8 cellular contexts compared by ENCODE assay signal in genomic region chr12:39442895-39443703, GRCh38. TPM values are rescaled to one million over a fixed set of nuclear protein-coding genes. Genes with fewer than 3 reads are reported as not detected.
DNase-seq lines count a peak whose midpoint lies in the region; ATAC-seq and TF ChIP-seq lines count a peak whose summit lies in the region.

KIF21A (minus strand) TSS chr12:39443120; CDS start chr12:39442970, 150 bp downstream.

- H3K4me1 Mint-ChIP-seq in activated T-cell treated with anti-CD3 and anti-CD28 coated beads, Interleukin-2, amount 50 U/mL, for 24 hours (ENCODE audit: low read depth) = peaks cover 23% of the 10 kb centered on the region

- H3K27ac ChIP-seq in OCI-LY3 (ENCODE audit: low read length) (peak within 1 kb of the TSS; percentile 65), muscle layer of colon (ENCODE audit: low read depth, low read length) (peak within 1 kb of the TSS; percentile 57)

- DNase-seq in D341Med (ENCODE audit: low spot score) (peak; percentile 93), HUDEP-2 (lab: John Stamatoyannopoulos, UW; ENCODE audit: unreplicated experiment in 76 of 76) (peak in 74 of 76 experiments; percentile 12 to 93 (median 84))
- peak; percentile 92 for DNase-seq in activated T-cell treated with anti-CD3 and anti-CD28 coated beads, Interleukin-2, amount 50 U/mL, for 24 hours
- DNase-seq in stimulated activated CD8-positive, alpha-beta memory T cell treated with anti-CD3 and anti-CD28 coated beads, Interleukin-7, amount 100 ng/mL, for 24 hours (ENCODE audit: low read depth) = peak; percentile 67

- H2AFZ ChIP-seq in OCI-LY3 (ENCODE audit: low read depth, low read length) = peak within 1 kb of the TSS; percentile 88

- H3K4me2 ChIP-seq in OCI-LY3 (ENCODE audit: low read length) = peak within 1 kb of the TSS; percentile 84

- peaks cover 4% of the 10 kb centered on the region for H3K27me3 Mint-ChIP-seq in activated T-cell treated with anti-CD3 and anti-CD28 coated beads, Interleukin-2, amount 50 U/mL, for 24 hours

- H3K27me3 ChIP-seq in OCI-LY3 (ENCODE audit: low read depth, low read length) (no peaks in the 10 kb centered on the region), muscle layer of colon (ENCODE audit: control insufficient read depth in 1 of 2, insufficient read depth in 2 of 2, low read length in 2 of 2) (no peaks in the 10 kb centered on the region)

- peak; percentile 41 for TF ChIP-seq CTCF in OCI-LY3 (IDR thresholded peaks at IDR 0.05; ENCODE audit: low read depth, low read length)

- H3K9ac ChIP-seq in OCI-LY3 (ENCODE audit: low read length) (peak within 1 kb of the TSS; percentile 82), muscle layer of colon (ENCODE audit: low read length) (peak within 1 kb of the TSS; percentile 56)

- peaks cover 40% of the 10 kb centered on the region for H3K79me2 ChIP-seq in OCI-LY3 (ENCODE audit: low read length)

- H3K9me3 ChIP-seq in OCI-LY3 (ENCODE audit: insufficient read depth, low read length) = no peaks in the 10 kb centered on the region
- H3K9me3 ChIP-seq in muscle layer of colon (ENCODE audit: low read length) = no peaks in the 10 kb centered on the region

- peak within 1 kb of the TSS; percentile 96 for H3K27ac Mint-ChIP-seq in activated T-cell treated with anti-CD3 and anti-CD28 coated beads, Interleukin-2, amount 50 U/mL, for 24 hours

- H3K9me3 Mint-ChIP-seq in activated T-cell treated with anti-CD3 and anti-CD28 coated beads, Interleukin-2, amount 50 U/mL, for 24 hours = no peaks in the 10 kb centered on the region

- ATAC-seq in GM21390 (IDR thresholded peaks at IDR 0.05; ENCODE audit: unreplicated experiment) = peak; percentile 86
- ATAC-seq in esophagus mucosa = peak; percentile 99

- H3K4me3 ChIP-seq in OCI-LY3 (ENCODE audit: low read length) = peak within 1 kb of the TSS; percentile 88
- H3K4me3 ChIP-seq in muscle layer of colon (ENCODE audit: low read depth in 1 of 2, low read length in 2 of 2) = peak within 1 kb of the TSS; percentile 74 to 86

- peaks cover 28% of the 10 kb centered on the region for H3K4me1 ChIP-seq in OCI-LY3 (ENCODE audit: low read length)
- H3K4me1 ChIP-seq in muscle layer of colon (ENCODE audit: insufficient read depth, low read length) = peaks cover 7% of the 10 kb centered on the region

- H3K36me3 ChIP-seq in OCI-LY3 (replicated peaks; ENCODE audit: low read depth, low read length) (no peaks in the 10 kb centered on the region), muscle layer of colon (ENCODE audit: insufficient read depth, low read length) (no peaks in the 10 kb centered on the region)

- H3K4me3 Mint-ChIP-seq in activated T-cell treated with anti-CD3 and anti-CD28 coated beads, Interleukin-2, amount 50 U/mL, for 24 hours = peak within 1 kb of the TSS; percentile 91

- H3K36me3 Mint-ChIP-seq in activated T-cell treated with anti-CD3 and anti-CD28 coated beads, Interleukin-2, amount 50 U/mL, for 24 hours (ENCODE audit: low read depth) = peaks cover 6% of the 10 kb centered on the region

- no peaks in the 10 kb centered on the region for H4K20me1 ChIP-seq in OCI-LY3 (ENCODE audit: insufficient read depth, low read length)

RNA-seq across cellular contexts. Expression of gene KIF21A, which starts in this region (rescaled TPM):
- total RNA-seq in esophagus mucosa = 19.0 TPM

Comparison
In these comparisons a context has a peak if more than half of its experiments do, and no peak if none do; other contexts are left out.
1. Peak in every context shown above with its lines: DNase-seq, ATAC-seq, H3K4me3 ChIP-seq and H3K27ac ChIP-seq.